ENCODE assay signal across 1 cellular context in genomic region chr15:55766676-55767075, GRCh38.
TF ChIP-seq lines count a peak whose summit lies in the region.

No MANE protein-coding gene starts in this region.

TF ChIP-seq in HepG2, 621 proteins besides CTCF, POLR2A, EP300 and RAD21 (continued from another document):
- no peak for TF ChIP-seq ZNF512 (CRISPR knock-in tag; IDR thresholded peaks at IDR 0.05)
- TF ChIP-seq NFYC (CRISPR knock-in tag; IDR thresholded peaks at IDR 0.05) = no peak
- TF ChIP-seq SMARCC2 (IDR thresholded peaks at IDR 0.05) = no peak
- no peak for TF ChIP-seq SMAD9 (CRISPR knock-in tag; IDR thresholded peaks at IDR 0.05)
- TF ChIP-seq BATF2 (CRISPR knock-in tag; IDR thresholded peaks at IDR 0.05) = no peak
- TF ChIP-seq TBP (CRISPR knock-in tag; IDR thresholded peaks at IDR 0.05) = no peak
- TF ChIP-seq CBX2 (IDR thresholded peaks at IDR 0.05; ENCODE audit: low read depth, low read length) = no peak
- TF ChIP-seq CBX2 (CRISPR knock-in tag; IDR thresholded peaks at IDR 0.05; ENCODE audit: low read depth) = no peak
- no peak for TF ChIP-seq ZNF574 (CRISPR knock-in tag; IDR thresholded peaks at IDR 0.05)
- no peak for TF ChIP-seq ZNF484 (CRISPR knock-in tag; IDR thresholded peaks at IDR 0.05; ENCODE audit: borderline replicate concordance, low read depth)
- TF ChIP-seq NR2F1 (CRISPR knock-in tag; IDR thresholded peaks at IDR 0.05) = no peak
- TF ChIP-seq CENPT (CRISPR knock-in tag; IDR thresholded peaks at IDR 0.05; ENCODE audit: low read depth) = no peak
TF ChIP-seq in HepG2: peak in this region for 0.
